In the genomic region with DNA sequence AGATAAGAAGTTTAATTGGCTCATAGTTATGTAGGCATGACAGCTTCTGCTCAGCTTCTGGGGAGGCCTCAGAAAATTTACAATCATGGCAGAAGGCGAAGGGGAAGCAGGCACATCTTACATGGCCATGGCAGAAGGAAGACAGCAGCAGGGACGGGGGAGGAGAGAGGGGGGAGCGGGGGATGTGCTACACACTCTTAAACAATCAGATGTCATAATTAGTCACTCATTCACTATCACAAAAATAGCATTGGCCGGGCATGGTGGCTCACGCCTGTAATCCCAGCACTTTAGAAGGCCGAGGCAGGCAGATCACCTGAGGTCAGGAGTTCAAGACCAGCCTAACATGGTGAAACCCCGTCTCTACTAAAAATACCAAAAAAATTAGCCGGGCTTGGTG, we compare ENCODE assay signal across 5 cellular contexts. TPM values are rescaled to one million over a fixed set of nuclear protein-coding genes. Genes with fewer than 3 reads are reported as not detected.
"Had no signal": no experiment of that assay in that cellular context is flagged by ENCODE, and none has a peak within 500 bp of the region (broad histone marks: within the 10 kb centered on the region; RNA-seq: fewer than 3 reads in every experiment).

No MANE protein-coding gene starts in this region.

RNA-seq across cellular contexts. Expression of a gene that starts 10.9 kb away (rescaled TPM):
- total RNA-seq: activated CD8-positive, alpha-beta T cell treated with anti-CD3 and anti-CD28 coated beads, Interleukin-2, amount 10 ng/mL, durations not matched to agents 7 days and 5 days; adrenal gland; breast epithelium; chondrocyte; SK-MEL-5 had no signal
- polyA plus RNA-seq: adrenal gland had no signal
